ENCODE assay signal across 15 cellular contexts in genomic region chr5:141772281-141772680, GRCh38.
"Had no signal": no experiment of that assay in that cellular context is flagged by ENCODE, and none has a peak within 500 bp of the region (broad histone marks: within the 10 kb centered on the region; RNA-seq: fewer than 3 reads in every experiment).

No MANE protein-coding gene starts in this region.

- H3K27me3 ChIP-seq: upper lobe of left lung had no signal

- DNase-seq: activated CD4-positive, alpha-beta T cell treated with anti-CD3 and anti-CD28 coated beads, Interleukin-2, amount 50 U/mL, for 4 hours; activated CD4-positive, CD25-positive, alpha-beta regulatory T cell treated with anti-CD3 and anti-CD28 coated beads, Interleukin-2, amount 50 U/mL, for 72 hours; activated CD8-positive, alpha-beta memory T cell treated with anti-CD3 and anti-CD28 coated beads, Interleukin-2, amount 10 ng/mL, durations not matched to agents 7 days and 5 days; activated effector memory CD4-positive, alpha-beta T cell treated with anti-CD3 and anti-CD28 coated beads, Interleukin-2, amount 50 U/mL, for 16 hours; activated T-cell treated with anti-CD3 and anti-CD28 coated beads, Interleukin-2, amount 50 U/mL, for 24 hours; foreskin melanocyte; mammary epithelial cell; stimulated activated CD4-positive, alpha-beta T cell treated with anti-CD3 and anti-CD28 coated beads, Interleukin-12 subunit alpha, Interleukin-12 subunit beta, amount 100 ng/mL, for 4 hours; stimulated activated CD4-positive, alpha-beta T cell treated with anti-CD3 and anti-CD28 coated beads, Interleukin-2, amount 100 ng/mL, for 48 hours; stimulated activated naive CD4-positive, alpha-beta T cell treated with Interleukin-2 at 50 U/mL for 16 hours; upper lobe of left lung had no signal

- FAIRE-seq: endometrium had no signal

- H3K36me3 ChIP-seq: upper lobe of left lung had no signal

- H3K27ac ChIP-seq: upper lobe of left lung had no signal

- H3K4me3 ChIP-seq: upper lobe of left lung had no signal

- ATAC-seq: activated CD8-positive, alpha-beta memory T cell treated with anti-CD3 and anti-CD28 coated beads, Interleukin-2, amount 10 ng/mL, durations not matched to agents 7 days and 5 days; activated naive CD4-positive, alpha-beta T cell treated with anti-CD3 and anti-CD28 coated beads, Interleukin-2, amount 50 U/mL, for 72 hours; esophagus mucosa; natural killer cell treated with Interleukin-12 subunit alpha and Interleukin-12 subunit beta and Interleukin-15 and Interleukin-18, amount 100 ng/mL, for 72 hours had no signal

- H3K4me1 ChIP-seq: upper lobe of left lung had no signal

- H3K9me3 ChIP-seq: upper lobe of left lung had no signal
